ENCODE assay signal across 1 cellular context in the genomic region with DNA sequence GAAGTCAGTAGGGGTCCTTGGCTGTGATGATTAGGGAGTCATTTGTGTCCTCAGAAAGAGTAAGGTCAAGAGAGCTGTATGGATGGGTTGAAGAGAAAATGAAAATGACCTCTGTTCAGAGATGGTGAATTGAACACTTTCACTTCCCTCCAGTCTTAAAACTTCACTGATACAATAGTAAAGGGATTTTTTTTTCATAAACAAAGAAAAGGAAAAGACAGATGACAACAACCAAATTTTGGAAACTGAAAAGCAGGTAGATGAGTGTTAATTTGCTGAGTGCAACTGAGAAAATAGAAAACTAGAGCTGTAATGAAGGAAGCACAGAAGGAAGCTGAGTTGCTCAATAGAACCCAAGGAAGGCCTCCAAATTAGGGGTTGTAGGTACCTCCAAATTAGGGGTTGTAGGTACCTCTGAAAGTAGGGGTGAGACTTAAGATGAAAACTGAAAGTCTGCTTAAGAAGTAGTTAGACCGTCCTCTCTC.
TF ChIP-seq lines count a peak whose summit lies in the region.

No MANE protein-coding gene starts in this region.

TF ChIP-seq in HepG2, 621 proteins besides CTCF, POLR2A, EP300 and RAD21 (continued from another document):
- TF ChIP-seq, protein P1, sequence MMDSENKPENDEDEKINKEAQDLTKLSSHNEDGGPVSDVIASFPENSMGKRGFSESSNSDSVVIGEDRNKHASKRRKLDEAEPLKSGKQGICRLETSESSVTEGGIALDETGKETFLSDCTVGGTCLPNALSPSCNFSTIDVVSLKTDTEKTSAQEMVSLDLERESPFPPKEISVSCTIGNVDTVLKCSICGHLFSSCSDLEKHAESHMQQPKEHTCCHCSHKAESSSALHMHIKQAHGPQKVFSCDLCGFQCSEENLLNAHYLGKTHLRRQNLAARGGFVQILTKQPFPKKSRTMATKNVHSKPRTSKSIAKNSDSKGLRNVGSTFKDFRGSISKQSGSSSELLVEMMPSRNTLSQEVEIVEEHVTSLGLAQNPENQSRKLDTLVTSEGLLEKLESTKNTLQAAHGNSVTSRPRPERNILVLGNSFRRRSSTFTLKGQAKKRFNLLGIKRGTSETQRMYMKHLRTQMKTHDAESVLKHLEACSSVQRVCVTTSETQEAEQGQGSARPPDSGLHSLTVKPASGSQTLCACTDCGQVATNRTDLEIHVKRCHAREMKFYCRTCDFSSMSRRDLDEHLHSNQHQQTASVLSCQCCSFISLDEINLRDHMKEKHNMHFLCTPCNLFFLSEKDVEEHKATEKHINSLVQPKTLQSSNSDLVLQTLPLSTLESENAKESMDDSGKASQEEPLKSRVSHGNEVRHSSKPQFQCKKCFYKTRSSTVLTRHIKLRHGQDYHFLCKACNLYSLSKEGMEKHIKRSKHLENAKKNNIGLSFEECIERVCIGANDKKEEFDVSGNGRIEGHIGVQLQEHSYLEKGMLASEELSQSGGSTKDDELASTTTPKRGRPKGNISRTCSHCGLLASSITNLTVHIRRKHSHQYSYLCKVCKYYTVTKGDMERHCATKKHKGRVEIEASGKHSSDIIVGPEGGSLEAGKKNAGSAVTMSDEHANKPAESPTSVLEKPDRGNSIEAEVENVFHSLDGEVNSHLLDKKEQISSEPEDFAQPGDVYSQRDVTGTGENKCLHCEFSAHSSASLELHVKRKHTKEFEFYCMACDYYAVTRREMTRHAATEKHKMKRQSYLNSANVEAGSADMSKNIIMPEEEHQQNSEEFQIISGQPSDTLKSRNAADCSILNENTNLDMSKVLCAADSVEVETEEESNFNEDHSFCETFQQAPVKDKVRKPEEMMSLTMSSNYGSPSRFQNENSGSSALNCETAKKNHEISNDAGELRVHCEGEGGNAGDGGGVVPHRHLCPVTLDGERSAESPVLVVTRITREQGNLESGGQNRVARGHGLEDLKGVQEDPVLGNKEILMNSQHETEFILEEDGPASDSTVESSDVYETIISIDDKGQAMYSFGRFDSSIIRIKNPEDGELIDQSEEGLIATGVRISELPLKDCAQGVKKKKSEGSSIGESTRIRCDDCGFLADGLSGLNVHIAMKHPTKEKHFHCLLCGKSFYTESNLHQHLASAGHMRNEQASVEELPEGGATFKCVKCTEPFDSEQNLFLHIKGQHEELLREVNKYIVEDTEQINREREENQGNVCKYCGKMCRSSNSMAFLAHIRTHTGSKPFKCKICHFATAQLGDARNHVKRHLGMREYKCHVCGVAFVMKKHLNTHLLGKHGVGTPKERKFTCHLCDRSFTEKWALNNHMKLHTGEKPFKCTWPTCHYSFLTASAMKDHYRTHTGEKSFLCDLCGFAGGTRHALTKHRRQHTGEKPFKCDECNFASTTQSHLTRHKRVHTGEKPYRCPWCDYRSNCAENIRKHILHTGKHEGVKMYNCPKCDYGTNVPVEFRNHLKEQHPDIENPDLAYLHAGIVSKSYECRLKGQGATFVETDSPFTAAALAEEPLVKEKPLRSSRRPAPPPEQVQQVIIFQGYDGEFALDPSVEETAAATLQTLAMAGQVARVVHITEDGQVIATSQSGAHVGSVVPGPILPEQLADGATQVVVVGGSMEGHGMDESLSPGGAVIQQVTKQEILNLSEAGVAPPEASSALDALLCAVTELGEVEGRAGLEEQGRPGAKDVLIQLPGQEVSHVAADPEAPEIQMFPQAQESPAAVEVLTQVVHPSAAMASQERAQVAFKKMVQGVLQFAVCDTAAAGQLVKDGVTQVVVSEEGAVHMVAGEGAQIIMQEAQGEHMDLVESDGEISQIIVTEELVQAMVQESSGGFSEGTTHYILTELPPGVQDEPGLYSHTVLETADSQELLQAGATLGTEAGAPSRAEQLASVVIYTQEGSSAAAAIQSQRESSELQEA (CRISPR knock-in tag; IDR thresholded peaks at IDR 0.05; ENCODE audit: not compliant biosample characterization): no peak
- TF ChIP-seq RBM39 (IDR thresholded peaks at IDR 0.05; ENCODE audit: low read depth, low read length, poor library complexity, severe bottlenecking) (no peak), TGIF2 (CRISPR knock-in tag; IDR thresholded peaks at IDR 0.05) (no peak), ZNF790 (CRISPR knock-in tag; IDR thresholded peaks at IDR 0.05; ENCODE audit: borderline replicate concordance) (no peak), TBP (CRISPR knock-in tag; IDR thresholded peaks at IDR 0.05) (no peak), ZNF672 (CRISPR knock-in tag; IDR thresholded peaks at IDR 0.05) (no peak), DMAP1 (CRISPR knock-in tag; IDR thresholded peaks at IDR 0.05) (no peak), ZNF598 (CRISPR knock-in tag; IDR thresholded peaks at IDR 0.05; ENCODE audit: borderline replicate concordance) (no peak), ATF7 (IDR thresholded peaks at IDR 0.05) (no peak), ATF7 (CRISPR knock-in tag; IDR thresholded peaks at IDR 0.05) (no peak), MAZ (IDR thresholded peaks at IDR 0.05; ENCODE audit: borderline replicate concordance, low read depth, low read length) (no peak), MAZ (CRISPR knock-in tag; IDR thresholded peaks at IDR 0.05; ENCODE audit: low read depth) (no peak), ELF3 (CRISPR knock-in tag; IDR thresholded peaks at IDR 0.05) (no peak)
TF ChIP-seq in HepG2: peak in this region for 0.
